37 cellular contexts compared by ENCODE assay signal in the genomic region with DNA sequence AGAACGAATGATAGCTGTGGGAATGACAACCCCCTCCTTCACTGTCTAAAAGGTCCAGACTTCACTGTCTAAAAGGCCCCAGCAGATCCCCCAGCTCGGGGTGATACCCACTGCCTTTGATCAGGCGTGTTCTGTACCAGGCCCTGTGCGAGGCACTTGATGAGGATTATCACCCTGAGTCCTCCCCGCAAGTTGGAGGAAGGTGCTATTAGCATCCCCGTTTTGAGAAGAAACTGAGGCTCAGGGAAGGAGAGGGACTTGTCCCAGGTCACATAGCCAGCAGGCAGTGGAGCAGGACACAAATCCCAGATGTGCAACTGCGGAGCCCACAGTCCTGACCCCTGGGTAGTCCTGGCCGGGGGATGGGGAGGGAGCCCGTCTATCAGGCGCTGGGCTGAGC.
DNase-seq lines count a peak whose midpoint lies in the region; ATAC-seq, FAIRE-seq and TF ChIP-seq lines count a peak whose summit lies in the region.
"Had no signal": no experiment of that assay in that cellular context is flagged by ENCODE, and none has a peak within 500 bp of the region (broad histone marks: within the 10 kb centered on the region; RNA-seq: fewer than 3 reads in every experiment).

No MANE protein-coding gene starts in this region.

- H3K27ac Mint-ChIP-seq in activated CD4-positive, alpha-beta T cell treated with anti-CD3 and anti-CD28 coated beads, Interleukin-2, amount 10 ng/mL, durations not matched to agents 24 days and 14 days: no peak overlapping the region
- H3K27ac Mint-ChIP-seq: B cell; CD14-positive monocyte; CD4-positive, alpha-beta memory T cell; CD4-positive, alpha-beta T cell; CD4-positive, CD25-positive, alpha-beta regulatory T cell; CD8-positive, alpha-beta memory T cell; CD8-positive, alpha-beta T cell had no signal

- H3K4me3 Mint-ChIP-seq in activated CD4-positive, alpha-beta T cell treated with anti-CD3 and anti-CD28 coated beads, Interleukin-2, amount 10 ng/mL, durations not matched to agents 24 days and 14 days: no peak overlapping the region
- H3K4me3 Mint-ChIP-seq: B cell; CD14-positive monocyte; CD4-positive, alpha-beta memory T cell; CD4-positive, alpha-beta T cell; CD4-positive, CD25-positive, alpha-beta regulatory T cell; CD8-positive, alpha-beta memory T cell; CD8-positive, alpha-beta T cell had no signal

- FAIRE-seq in bronchial epithelial cell (lab: Jason Lieb, UNC) (peak; percentile 50), GM12892 (lab: Jason Lieb, UNC) (no peak)
- FAIRE-seq: A204.1, A549, D721Med had no signal

- no peaks in the 10 kb centered on the region for H3K36me3 Mint-ChIP-seq in activated CD4-positive, alpha-beta T cell treated with anti-CD3 and anti-CD28 coated beads, Interleukin-2, amount 10 ng/mL, durations not matched to agents 24 days and 14 days (ENCODE audit: low read depth)
- H3K36me3 Mint-ChIP-seq: CD14-positive monocyte; CD4-positive, CD25-positive, alpha-beta regulatory T cell; CD8-positive, alpha-beta T cell had no signal

- H3K9me3 ChIP-seq in esophagus muscularis mucosa: no peaks in the 10 kb centered on the region
- no peaks in the 10 kb centered on the region for H3K9me3 ChIP-seq in vagina
- H3K9me3 ChIP-seq: A549, BE2C, BLaER1, Caco-2 had no signal

- TF ChIP-seq CTCF in bronchial epithelial cell (IDR thresholded peaks at IDR 0.05; ENCODE audit: insufficient read depth, low read length, severe bottlenecking): no peak
- TF ChIP-seq CTCF in esophagus muscularis mucosa (IDR thresholded peaks at IDR 0.05): no peak
- TF ChIP-seq CTCF in vagina (IDR thresholded peaks at IDR 0.05): no peak

- intact Hi-C loops in activated CD4-positive, alpha-beta T cell treated with anti-CD3 and anti-CD28 coated beads, Interleukin-2, amount 10 ng/mL, durations not matched to agents 24 days and 14 days (cut with micrococcal nuclease): no loop called here
- intact Hi-C loops in esophagus muscularis mucosa (cut with DNase I) (no loop called here), vagina (cut with DNase I) (no loop called here)

- no peaks in the 10 kb centered on the region for H3K4me1 Mint-ChIP-seq in activated CD4-positive, alpha-beta T cell treated with anti-CD3 and anti-CD28 coated beads, Interleukin-2, amount 10 ng/mL, durations not matched to agents 24 days and 14 days
- H3K4me1 Mint-ChIP-seq: B cell; CD14-positive monocyte; CD4-positive, alpha-beta memory T cell; CD4-positive, CD25-positive, alpha-beta regulatory T cell; CD8-positive, alpha-beta memory T cell had no signal

- no peak for TF ChIP-seq EP300 in esophagus muscularis mucosa (IDR thresholded peaks at IDR 0.05)

- H3K27me3 ChIP-seq in bronchial epithelial cell (ENCODE audit: control insufficient read depth, insufficient read depth, low read length) (no peaks in the 10 kb centered on the region), esophagus muscularis mucosa (no peaks in the 10 kb centered on the region), vagina (no peaks in the 10 kb centered on the region)
- H3K27me3 ChIP-seq: BE2C; BLaER1; BLaER1 treated with 17β-estradiol and CSF1 and Interleukin-3, amounts not matched to agents 10 nM and 100 nM had no signal

- no peaks in the 10 kb centered on the region for H3K4me1 ChIP-seq in esophagus muscularis mucosa
- H3K4me1 ChIP-seq in vagina: no peaks in the 10 kb centered on the region
- H3K4me1 ChIP-seq: A549, BE2C, BLaER1, Caco-2 had no signal

- no peak for ATAC-seq in HG02973 (IDR thresholded peaks at IDR 0.05; ENCODE audit: unreplicated experiment)
- ATAC-seq: A549; CD8-positive, alpha-beta T cell had no signal

- DNase-seq in activated CD4-positive, alpha-beta T cell treated with anti-CD3 and anti-CD28 coated beads, Interleukin-2, amount 10 ng/mL, durations not matched to agents 24 days and 14 days: peak; percentile 38
- DNase-seq in activated CD4-positive, alpha-beta T cell treated with anti-CD3 and anti-CD28 coated beads, Interleukin-2, amount 50 U/mL, for 4 hours: no peak
- DNase-seq in bronchial epithelial cell (ENCODE audit: low read depth) (no peak), esophagus muscularis mucosa (ENCODE audit: extremely low spot score) (peak; percentile 90), vagina (ENCODE audit: extremely low spot score in 2 of 2) (peak; percentile 69 to 89), GM12892 (ENCODE audit: insufficient read length) (no peak), D341Med (ENCODE audit: low spot score) (no peak)
- DNase-seq: 8988T; ACHN; AML-193; BE2C; C1 segment of cervical spinal cord; Caco-2; Calu3; CD4-positive, alpha-beta memory T cell; CD4-positive, alpha-beta T cell; CD4-positive, CD25-positive, alpha-beta regulatory T cell; CD8-positive, alpha-beta memory T cell; CD8-positive, alpha-beta T cell; COR-L47; DMS 273 treated with DMSO at 0.1 percent for 48 hours; DMS153; DMS53; DMS79; DMS79 treated with DMSO at 0.1 percent for 48 hours; DND-41; EL had no signal

- H3K27ac ChIP-seq in esophagus muscularis mucosa (replicated peaks in 1 of 4) (no peak overlapping the region), vagina (no peak overlapping the region)
- H3K27ac ChIP-seq: 22Rv1; A549; BLaER1; BLaER1 treated with 17β-estradiol and CSF1 and Interleukin-3, amounts not matched to agents 10 nM and 100 nM; C4-2B had no signal

- WGBS in esophagus muscularis mucosa: 71% methylated on average over 10 of the region's 10 CpGs

- H3K36me3 ChIP-seq in bronchial epithelial cell (ENCODE audit: control insufficient read depth, insufficient read depth, low read length): no peaks in the 10 kb centered on the region
- H3K36me3 ChIP-seq in esophagus muscularis mucosa: no peaks in the 10 kb centered on the region
- H3K36me3 ChIP-seq in vagina: no peaks in the 10 kb centered on the region
- H3K36me3 ChIP-seq: BE2C; BLaER1; BLaER1 treated with 17β-estradiol and CSF1 and Interleukin-3, amounts not matched to agents 10 nM and 100 nM had no signal

- TF ChIP-seq POLR2A in esophagus muscularis mucosa (IDR thresholded peaks at IDR 0.05; ENCODE audit: low read depth): no peak
- TF ChIP-seq POLR2A in vagina (IDR thresholded peaks at IDR 0.05): no peak
- TF ChIP-seq POLR2A in GM12892 (IDR thresholded peaks at IDR 0.05; ENCODE audit: low read depth, low read length): no peak

- no peaks in the 10 kb centered on the region for H3K9me3 Mint-ChIP-seq in activated CD4-positive, alpha-beta T cell treated with anti-CD3 and anti-CD28 coated beads, Interleukin-2, amount 10 ng/mL, durations not matched to agents 24 days and 14 days
- H3K9me3 Mint-ChIP-seq: CD8-positive, alpha-beta T cell had no signal

- no peaks in the 10 kb centered on the region for H3K27me3 Mint-ChIP-seq in activated CD4-positive, alpha-beta T cell treated with anti-CD3 and anti-CD28 coated beads, Interleukin-2, amount 10 ng/mL, durations not matched to agents 24 days and 14 days
- H3K27me3 Mint-ChIP-seq: B cell; CD4-positive, CD25-positive, alpha-beta regulatory T cell had no signal

- H3K4me3 ChIP-seq in bronchial epithelial cell (ENCODE audit: low read depth, low read length): no peak overlapping the region
- H3K4me3 ChIP-seq in esophagus muscularis mucosa: no peak overlapping the region
- no peak overlapping the region for H3K4me3 ChIP-seq in vagina
- H3K4me3 ChIP-seq: A549; BLaER1; BLaER1 treated with 17β-estradiol and CSF1 and Interleukin-3, amounts not matched to agents 10 nM and 100 nM had no signal

Comparison
In these comparisons a context has a peak if more than half of its experiments do, and no peak if none do; other contexts are left out.
1. DNase-seq: peak in activated CD4-positive, alpha-beta T cell treated with anti-CD3 and anti-CD28 coated beads, Interleukin-2, amount 10 ng/mL, durations not matched to agents 24 days and 14 days (single experiment), esophagus muscularis mucosa (single experiment) and vagina (2 of 2); none in activated CD4-positive, alpha-beta T cell treated with anti-CD3 and anti-CD28 coated beads, Interleukin-2, amount 50 U/mL, for 4 hours (0 of 2), bronchial epithelial cell (single experiment), GM12892 (single experiment) and D341Med (single experiment).